2 cellular contexts compared by ENCODE assay signal in the genomic region with DNA sequence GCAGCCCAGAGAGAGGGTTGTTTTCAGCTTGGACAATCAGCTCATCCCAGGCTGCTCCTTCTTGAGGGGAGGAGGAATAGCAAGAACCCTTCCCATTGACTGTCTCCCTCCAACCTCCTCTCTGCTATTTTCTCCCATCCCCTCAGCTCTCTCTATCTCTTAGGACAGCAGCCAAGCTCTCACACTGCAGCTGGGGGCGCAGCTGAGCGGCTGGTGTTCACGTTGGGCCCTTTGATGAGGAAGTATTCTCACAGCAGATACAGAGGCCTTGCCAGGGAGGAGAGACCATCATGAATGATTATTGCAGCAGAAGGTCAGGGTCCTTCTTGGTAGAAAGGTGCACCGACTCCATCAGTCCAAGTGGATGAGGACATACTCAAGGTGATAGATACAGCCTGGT.
TF ChIP-seq lines count a peak whose summit lies in the region.

No MANE protein-coding gene starts in this region.

TF ChIP-seq in HepG2, 621 proteins besides CTCF, POLR2A, EP300 and RAD21:
- TF ChIP-seq STAG1 (CRISPR knock-in tag; IDR thresholded peaks at IDR 0.05) = peak; percentile 60
- TF ChIP-seq ZNF136 (CRISPR knock-in tag; IDR thresholded peaks at IDR 0.05; ENCODE audit: low read depth) = no peak
- no peak for TF ChIP-seq KLF12 (CRISPR knock-in tag; IDR thresholded peaks at IDR 0.05; ENCODE audit: borderline replicate concordance)
- TF ChIP-seq, protein P1, sequence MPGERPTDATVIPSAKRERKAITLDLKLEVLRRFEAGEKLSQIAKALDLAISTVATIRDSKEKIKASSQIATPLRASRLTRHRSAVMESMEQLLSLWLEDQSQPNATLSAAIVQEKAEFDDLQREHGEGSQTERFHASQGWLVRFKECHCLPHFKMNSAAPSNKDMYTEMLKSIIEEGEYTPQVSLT (CRISPR knock-in tag; IDR thresholded peaks at IDR 0.05; ENCODE audit: borderline replicate concordance, low read depth) = no peak
- no peak for TF ChIP-seq ZNF839 (CRISPR knock-in tag; IDR thresholded peaks at IDR 0.05; ENCODE audit: borderline replicate concordance)
- 0 out of 2 replicates have a peak, but pooled peaks have one; percentile 26 for TF ChIP-seq ELF1 (CRISPR knock-in tag; IDR thresholded peaks at IDR 0.05)
- TF ChIP-seq TMF1 (CRISPR knock-in tag; IDR thresholded peaks at IDR 0.05; ENCODE audit: low read depth) = no peak
- no peak for TF ChIP-seq NR1H2 (CRISPR knock-in tag; IDR thresholded peaks at IDR 0.05; ENCODE audit: borderline replicate concordance, low read depth)
- peak; percentile 25; the same call in 1 of the 2 replicates for TF ChIP-seq ZFX (CRISPR knock-in tag; IDR thresholded peaks at IDR 0.05; ENCODE audit: low read depth)
- TF ChIP-seq, protein P2, sequence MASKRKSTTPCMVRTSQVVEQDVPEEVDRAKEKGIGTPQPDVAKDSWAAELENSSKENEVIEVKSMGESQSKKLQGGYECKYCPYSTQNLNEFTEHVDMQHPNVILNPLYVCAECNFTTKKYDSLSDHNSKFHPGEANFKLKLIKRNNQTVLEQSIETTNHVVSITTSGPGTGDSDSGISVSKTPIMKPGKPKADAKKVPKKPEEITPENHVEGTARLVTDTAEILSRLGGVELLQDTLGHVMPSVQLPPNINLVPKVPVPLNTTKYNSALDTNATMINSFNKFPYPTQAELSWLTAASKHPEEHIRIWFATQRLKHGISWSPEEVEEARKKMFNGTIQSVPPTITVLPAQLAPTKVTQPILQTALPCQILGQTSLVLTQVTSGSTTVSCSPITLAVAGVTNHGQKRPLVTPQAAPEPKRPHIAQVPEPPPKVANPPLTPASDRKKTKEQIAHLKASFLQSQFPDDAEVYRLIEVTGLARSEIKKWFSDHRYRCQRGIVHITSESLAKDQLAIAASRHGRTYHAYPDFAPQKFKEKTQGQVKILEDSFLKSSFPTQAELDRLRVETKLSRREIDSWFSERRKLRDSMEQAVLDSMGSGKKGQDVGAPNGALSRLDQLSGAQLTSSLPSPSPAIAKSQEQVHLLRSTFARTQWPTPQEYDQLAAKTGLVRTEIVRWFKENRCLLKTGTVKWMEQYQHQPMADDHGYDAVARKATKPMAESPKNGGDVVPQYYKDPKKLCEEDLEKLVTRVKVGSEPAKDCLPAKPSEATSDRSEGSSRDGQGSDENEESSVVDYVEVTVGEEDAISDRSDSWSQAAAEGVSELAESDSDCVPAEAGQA (IDR thresholded peaks at IDR 0.05; ENCODE audit: low read depth) = no peak
- TF ChIP-seq, protein P2 (CRISPR knock-in tag; IDR thresholded peaks at IDR 0.05; ENCODE audit: borderline replicate concordance) = no peak
- TF ChIP-seq UBTF (CRISPR knock-in tag; IDR thresholded peaks at IDR 0.05) = no peak
- TF ChIP-seq ELF3 (CRISPR knock-in tag; IDR thresholded peaks at IDR 0.05) = 0 out of 2 replicates have a peak, but pooled peaks have one; percentile 31
- no peak for TF ChIP-seq ZBTB7B (CRISPR knock-in tag; IDR thresholded peaks at IDR 0.05)
- TF ChIP-seq XRCC5 (optimal IDR thresholded peaks at IDR 0.05; ENCODE audit: low read length) = peak; percentile 87
- TF ChIP-seq CENPT (CRISPR knock-in tag; IDR thresholded peaks at IDR 0.05; ENCODE audit: low read depth) = no peak
- TF ChIP-seq EED (CRISPR knock-in tag; IDR thresholded peaks at IDR 0.05) = no peak
- peak; percentile 64 for TF ChIP-seq SMC3 (IDR thresholded peaks at IDR 0.05; ENCODE audit: low read length)
- no peak for TF ChIP-seq ZNF790 (CRISPR knock-in tag; IDR thresholded peaks at IDR 0.05; ENCODE audit: borderline replicate concordance)
- TF ChIP-seq ATM (IDR thresholded peaks at IDR 0.05; ENCODE audit: borderline replicate concordance) = no peak
- TF ChIP-seq HNRNPLL (IDR thresholded peaks at IDR 0.05; ENCODE audit: low read depth, low read length, poor library complexity, severe bottlenecking) = no peak
- peak; percentile 34; the same call in 1 of the 2 replicates for TF ChIP-seq ZMYM4 (CRISPR knock-in tag; IDR thresholded peaks at IDR 0.05)
- TF ChIP-seq RBAK (CRISPR knock-in tag; IDR thresholded peaks at IDR 0.05) = no peak

TF ChIP-seq in GM12878, 131 proteins besides CTCF, POLR2A, EP300 and RAD21:
- TF ChIP-seq MYC (IDR thresholded peaks at IDR 0.05; ENCODE audit: insufficient read depth, insufficient read length, insufficient replicate concordance, low read length, severe bottlenecking) (no peak), SMC3 (IDR thresholded peaks at IDR 0.05; ENCODE audit: borderline replicate concordance, low read length) (peak; percentile 32; the same call in 1 of the 2 replicates)
